1 cellular context compared by ENCODE assay signal in the genomic region with DNA sequence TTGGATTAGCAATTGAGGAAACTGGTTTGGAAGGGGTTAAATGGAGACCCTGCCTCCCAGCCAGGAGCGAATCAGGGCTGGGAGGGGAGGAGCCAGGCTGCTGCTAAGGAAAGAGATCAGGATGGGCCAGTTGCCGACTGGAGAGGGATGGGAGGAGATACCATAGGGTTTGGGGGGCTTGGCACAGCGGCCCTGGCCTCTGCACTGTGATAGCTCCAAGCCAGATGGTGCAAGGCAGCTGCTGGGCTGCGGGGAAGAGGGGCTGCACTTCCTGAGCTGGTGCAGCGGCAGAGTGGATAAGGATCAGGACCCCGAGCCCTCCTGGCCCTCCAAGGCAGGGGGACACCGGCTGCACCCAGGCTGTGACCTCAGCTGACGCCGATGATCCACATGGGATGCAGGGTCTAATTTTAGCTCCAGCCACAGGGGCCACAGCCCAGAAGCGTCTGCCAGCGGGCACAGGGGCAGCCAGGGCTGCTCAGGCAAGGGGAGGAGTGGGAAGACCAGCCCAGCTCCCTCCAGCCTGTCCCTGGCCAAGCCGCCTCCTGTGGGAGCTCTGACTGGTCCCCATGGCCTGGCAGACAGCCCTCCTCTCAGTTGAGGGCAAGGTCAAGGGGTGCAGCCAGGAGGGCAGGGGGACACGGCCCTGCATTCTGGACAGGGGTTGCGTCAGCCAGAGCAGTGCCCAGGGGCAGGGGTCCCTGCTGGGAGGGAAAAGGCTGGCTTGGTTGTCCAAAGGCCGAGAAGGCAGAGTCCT.
TF ChIP-seq lines count a peak whose summit lies in the region.

A gene with protein sequence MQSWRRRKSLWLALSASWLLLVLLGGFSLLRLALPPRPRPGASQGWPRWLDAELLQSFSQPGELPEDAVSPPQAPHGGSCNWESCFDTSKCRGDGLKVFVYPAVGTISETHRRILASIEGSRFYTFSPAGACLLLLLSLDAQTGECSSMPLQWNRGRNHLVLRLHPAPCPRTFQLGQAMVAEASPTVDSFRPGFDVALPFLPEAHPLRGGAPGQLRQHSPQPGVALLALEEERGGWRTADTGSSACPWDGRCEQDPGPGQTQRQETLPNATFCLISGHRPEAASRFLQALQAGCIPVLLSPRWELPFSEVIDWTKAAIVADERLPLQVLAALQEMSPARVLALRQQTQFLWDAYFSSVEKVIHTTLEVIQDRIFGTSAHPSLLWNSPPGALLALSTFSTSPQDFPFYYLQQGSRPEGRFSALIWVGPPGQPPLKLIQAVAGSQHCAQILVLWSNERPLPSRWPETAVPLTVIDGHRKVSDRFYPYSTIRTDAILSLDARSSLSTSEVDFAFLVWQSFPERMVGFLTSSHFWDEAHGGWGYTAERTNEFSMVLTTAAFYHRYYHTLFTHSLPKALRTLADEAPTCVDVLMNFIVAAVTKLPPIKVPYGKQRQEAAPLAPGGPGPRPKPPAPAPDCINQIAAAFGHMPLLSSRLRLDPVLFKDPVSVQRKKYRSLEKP (plus strand): TSS at position 129 of the 757 bp plus-strand sequence. CDS start 872 bp downstream, outside the sequence.

TF ChIP-seq in K562, 482 proteins besides CTCF, POLR2A, EP300 and RAD21 (continued from another document):
- TF ChIP-seq, protein P1, sequence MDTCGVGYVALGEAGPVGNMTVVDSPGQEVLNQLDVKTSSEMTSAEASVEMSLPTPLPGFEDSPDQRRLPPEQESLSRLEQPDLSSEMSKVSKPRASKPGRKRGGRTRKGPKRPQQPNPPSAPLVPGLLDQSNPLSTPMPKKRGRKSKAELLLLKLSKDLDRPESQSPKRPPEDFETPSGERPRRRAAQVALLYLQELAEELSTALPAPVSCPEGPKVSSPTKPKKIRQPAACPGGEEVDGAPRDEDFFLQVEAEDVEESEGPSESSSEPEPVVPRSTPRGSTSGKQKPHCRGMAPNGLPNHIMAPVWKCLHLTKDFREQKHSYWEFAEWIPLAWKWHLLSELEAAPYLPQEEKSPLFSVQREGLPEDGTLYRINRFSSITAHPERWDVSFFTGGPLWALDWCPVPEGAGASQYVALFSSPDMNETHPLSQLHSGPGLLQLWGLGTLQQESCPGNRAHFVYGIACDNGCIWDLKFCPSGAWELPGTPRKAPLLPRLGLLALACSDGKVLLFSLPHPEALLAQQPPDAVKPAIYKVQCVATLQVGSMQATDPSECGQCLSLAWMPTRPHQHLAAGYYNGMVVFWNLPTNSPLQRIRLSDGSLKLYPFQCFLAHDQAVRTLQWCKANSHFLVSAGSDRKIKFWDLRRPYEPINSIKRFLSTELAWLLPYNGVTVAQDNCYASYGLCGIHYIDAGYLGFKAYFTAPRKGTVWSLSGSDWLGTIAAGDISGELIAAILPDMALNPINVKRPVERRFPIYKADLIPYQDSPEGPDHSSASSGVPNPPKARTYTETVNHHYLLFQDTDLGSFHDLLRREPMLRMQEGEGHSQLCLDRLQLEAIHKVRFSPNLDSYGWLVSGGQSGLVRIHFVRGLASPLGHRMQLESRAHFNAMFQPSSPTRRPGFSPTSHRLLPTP (IDR thresholded peaks at IDR 0.05; ENCODE audit: borderline replicate concordance, extremely low read depth, insufficient read length), result no peak
- TF ChIP-seq ZNF224 (CRISPR knock-in tag; IDR thresholded peaks at IDR 0.05) (no peak), ZBTB7A (IDR thresholded peaks at IDR 0.05; ENCODE audit: borderline replicate concordance, control insufficient read depth, low read depth, low read length) (0 out of 2 replicates have a peak, but pooled peaks have one; percentile 31), TARDBP (IDR thresholded peaks at IDR 0.05) (no peak), PRPF4 (IDR thresholded peaks at IDR 0.05; ENCODE audit: insufficient read depth, low read depth, low read length, poor library complexity, severe bottlenecking) (no peak), FIP1L1 (IDR thresholded peaks at IDR 0.05; ENCODE audit: low read depth, low read length, poor library complexity, severe bottlenecking) (peak; percentile 28), RBFOX2 (IDR thresholded peaks at IDR 0.05; ENCODE audit: low read depth, low read length) (0 out of 2 replicates have a peak, but pooled peaks have one; percentile 18)
TF ChIP-seq in K562: peak in this region for 4.
